ENCODE assay signal across 8 cellular contexts in the genomic region with DNA sequence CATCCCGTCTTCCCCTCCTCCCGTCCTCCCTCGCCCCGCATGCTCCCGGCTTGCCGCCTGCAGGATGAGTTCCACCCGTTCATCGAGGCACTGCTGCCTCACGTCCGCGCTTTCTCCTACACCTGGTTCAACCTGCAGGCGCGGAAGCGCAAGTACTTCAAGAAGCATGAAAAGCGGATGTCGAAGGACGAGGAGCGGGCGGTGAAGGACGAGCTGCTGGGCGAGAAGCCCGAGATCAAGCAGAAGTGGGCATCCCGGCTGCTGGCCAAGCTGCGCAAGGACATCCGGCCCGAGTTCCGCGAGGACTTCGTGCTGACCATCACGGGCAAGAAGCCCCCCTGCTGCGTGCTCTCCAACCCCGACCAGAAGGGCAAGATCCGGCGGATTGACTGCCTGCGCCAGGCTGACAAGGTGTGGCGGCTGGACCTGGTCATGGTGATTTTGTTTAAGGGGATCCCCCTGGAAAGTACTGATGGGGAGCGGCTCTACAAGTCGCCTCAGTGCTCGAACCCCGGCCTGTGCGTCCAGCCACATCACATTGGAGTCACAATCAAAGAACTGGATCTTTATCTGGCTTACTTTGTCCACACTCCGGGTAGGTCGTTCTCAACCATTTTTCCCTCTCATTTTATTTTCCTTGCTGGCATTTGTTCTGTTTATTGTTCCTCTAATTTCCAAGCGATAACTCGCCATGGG. TPM values are rescaled to one million over a fixed set of nuclear protein-coding genes. Genes with fewer than 3 reads are reported as not detected.
DNase-seq lines count a peak whose midpoint lies in the region; FAIRE-seq and TF ChIP-seq lines count a peak whose summit lies in the region.
"Had no signal": no experiment of that assay in that cellular context is flagged by ENCODE, and none has a peak within 500 bp of the region (broad histone marks: within the 10 kb centered on the region; RNA-seq: fewer than 3 reads in every experiment).

No MANE protein-coding gene starts in this region.

- H3K9ac ChIP-seq in astrocyte (ENCODE audit: low read length): peak overlapping the region; percentile 84

- peaks cover 39% of the 10 kb centered on the region for H4K20me1 ChIP-seq in astrocyte (ENCODE audit: insufficient read depth, low read length)

- H3K36me3 Mint-ChIP-seq in HFFc6 (ENCODE audit: low read depth) (peaks cover 33% of the 10 kb centered on the region), astrocyte (ENCODE audit: low read depth, unreplicated experiment) (peaks cover 5% of the 10 kb centered on the region)

- H3K4me2 ChIP-seq in astrocyte (ENCODE audit: low read length): peak overlapping the region; percentile 89

- no peaks in the 10 kb centered on the region for H3K9me3 ChIP-seq in astrocyte (ENCODE audit: insufficient read depth, low read depth, low read length)
- H3K9me3 ChIP-seq in suprapubic skin: no peaks in the 10 kb centered on the region

- TF ChIP-seq POLR2A in suprapubic skin (IDR thresholded peaks at IDR 0.05): no peak

- H3K79me2 ChIP-seq in astrocyte (ENCODE audit: insufficient read depth, low read length): peaks cover 86% of the 10 kb centered on the region

- H3K4me1 Mint-ChIP-seq in HFFc6 (ENCODE audit: low read depth) (peaks cover 73% of the 10 kb centered on the region), astrocyte (ENCODE audit: low read depth, unreplicated experiment) (peaks cover 16% of the 10 kb centered on the region)

- H3K4me3 ChIP-seq in astrocyte (ENCODE audit: insufficient read depth, low read depth, low read length): peak overlapping the region; percentile 70
- peak overlapping the region; percentile 55 for H3K4me3 ChIP-seq in suprapubic skin

- H3K36me3 ChIP-seq in astrocyte (ENCODE audit: insufficient read depth, low read length) (no peaks in the 10 kb centered on the region), suprapubic skin (no peaks in the 10 kb centered on the region)

- H3K9me3 Mint-ChIP-seq in HFFc6 (no peaks in the 10 kb centered on the region), astrocyte (ENCODE audit: unreplicated experiment) (peaks cover 5% of the 10 kb centered on the region)

- H3K27ac Mint-ChIP-seq in HFFc6: peak overlapping the region; percentile 77
- no peak overlapping the region for H3K27ac Mint-ChIP-seq in astrocyte (ENCODE audit: unreplicated experiment)

- H3K4me1 ChIP-seq in astrocyte (ENCODE audit: insufficient read depth, low read length): peaks cover 60% of the 10 kb centered on the region
- peaks cover 98% of the 10 kb centered on the region for H3K4me1 ChIP-seq in suprapubic skin

- DNase-seq in HFFc6 (no peak), astrocyte (ENCODE audit: low read depth) (no peak), suprapubic skin (ENCODE audit: low spot score in 2 of 2) (no peak), AG08395 (ENCODE audit: low spot score) (no peak), GF-D8 (lab: John Stamatoyannopoulos, UW) (no peak), CD1c-positive myeloid dendritic cell (ENCODE audit: extremely low spot score) (no peak)
- DNase-seq: central memory CD4-positive, alpha-beta T cell had no signal

- H3K27ac ChIP-seq in astrocyte (ENCODE audit: low read depth, low read length) (peak overlapping the region; percentile 72), layer of hippocampus (ENCODE audit: low read depth, low read length) (peak overlapping the region; percentile 100), suprapubic skin (peak overlapping the region; percentile 97)

- TF ChIP-seq EP300 in suprapubic skin (IDR thresholded peaks at IDR 0.05): no peak

- FAIRE-seq in astrocyte (lab: Jason Lieb, UNC): no peak

- H3K27me3 Mint-ChIP-seq in HFFc6 (ENCODE audit: insufficient read depth) (peaks cover 2% of the 10 kb centered on the region), astrocyte (ENCODE audit: low read depth, unreplicated experiment) (peaks cover 89% of the 10 kb centered on the region)

- H3K27me3 ChIP-seq in astrocyte (ENCODE audit: insufficient read depth, low read length) (peaks cover 3% of the 10 kb centered on the region), layer of hippocampus (ENCODE audit: control insufficient read depth, insufficient read depth, low read length) (no peaks in the 10 kb centered on the region), suprapubic skin (no peaks in the 10 kb centered on the region)

- H2AFZ ChIP-seq in astrocyte (ENCODE audit: low read depth, low read length): no peak overlapping the region

- WGBS in suprapubic skin: 30% methylated on average over 35 of the region's 45 CpGs

- H3K4me3 Mint-ChIP-seq in HFFc6 (peak overlapping the region; percentile 93), astrocyte (ENCODE audit: unreplicated experiment) (peak overlapping the region; percentile 74)

- TF ChIP-seq CTCF in HFFc6 (IDR thresholded peaks at IDR 0.05): no peak
- TF ChIP-seq CTCF in astrocyte (IDR thresholded peaks at IDR 0.05; ENCODE audit: insufficient read depth, low read depth, low read length): no peak
- TF ChIP-seq CTCF in suprapubic skin (IDR thresholded peaks at IDR 0.05): no peak

RNA-seq across cellular contexts. Expression of a gene that starts 29.8 kb away (rescaled TPM):
- 100 to 1,000 TPM; 129 to 161 (median 142) TPM for total RNA-seq in HFFc6 (2021; fragmentation: NEBNext Ultra II Directional; extraction: Animal tissue kit (Norgen Biotek cat#: 25700))
- total RNA-seq in astrocyte (8.4 and 9.6 TPM in 2 replicates), suprapubic skin (100 to 1,000 TPM; 126 to 223 (median 176) TPM)

RNA-seq across cellular contexts. Expression of a gene that starts 55.7 kb away (rescaled TPM):
- not detected for total RNA-seq in HFFc6 (2021; fragmentation: NEBNext Ultra II Directional; extraction: Animal tissue kit (Norgen Biotek cat#: 25700))
- total RNA-seq in astrocyte (0.14 TPM in 1 of 2 replicates, not detected in the other), suprapubic skin (not detected)

Comparison
In these comparisons a context has a peak if more than half of its experiments do, and no peak if none do; other contexts are left out.
1. RNA of a gene that starts 29.8 kb away (total RNA-seq): 126 to 223 TPM in suprapubic skin and 129 to 161 TPM in HFFc6; 8.4 to 9.6 TPM in astrocyte; every median in the first group is over 10 times any median in the second.
2. Peak in every context shown above with its lines, with median percentiles within 50 percentile points of each other: H3K27ac ChIP-seq.